Comparison of ENCODE assay signal across 15 cellular contexts in genomic region chr1:195697130-195697529, GRCh38.
DNase-seq lines count a peak whose midpoint lies in the region; ATAC-seq, FAIRE-seq and TF ChIP-seq lines count a peak whose summit lies in the region.
"Had no signal": no experiment of that assay in that cellular context is flagged by ENCODE, and none has a peak within 500 bp of the region (broad histone marks: within the 10 kb centered on the region; RNA-seq: fewer than 3 reads in every experiment).

No MANE protein-coding gene starts in this region.

- ATAC-seq in GM19468 (IDR thresholded peaks at IDR 0.05; ENCODE audit: extremely low read depth, unreplicated experiment), result peak; percentile 97
- ATAC-seq in HG02884 (IDR thresholded peaks at IDR 0.05; ENCODE audit: unreplicated experiment), result peak; percentile 97
- ATAC-seq in HG03439 (IDR thresholded peaks at IDR 0.05; ENCODE audit: unreplicated experiment), result peak; percentile 100
- ATAC-seq: naive thymus-derived CD4-positive, alpha-beta T cell; PC-3; stimulated activated naive B cell treated with anti-CD40 and anti-IgM and Interleukin-4, amounts not matched to agents 10 μg/mL and 1 μg/mL and 100 μg/mL, for 72 hours; T-helper 17 cell had no signal

- BruUV-seq in Calu3 (replicated peaks; lab: Mats Ljungman, UMichigan), result no TSS peak

- intact Hi-C loops in Calu3 (cut with micrococcal nuclease; ENCODE audit: unreplicated experiment), result no loop called here

- no peaks in the 10 kb centered on the region for H3K36me3 Mint-ChIP-seq in Calu3 (ENCODE audit: insufficient read depth, unreplicated experiment)
- H3K36me3 Mint-ChIP-seq: naive thymus-derived CD4-positive, alpha-beta T cell; stimulated activated naive B cell treated with anti-CD40 and anti-IgM and Interleukin-4, amounts not matched to agents 10 μg/mL and 1 μg/mL and 100 μg/mL, for 72 hours had no signal

- no peak overlapping the region for H3K27ac Mint-ChIP-seq in Calu3 (ENCODE audit: unreplicated experiment)
- H3K27ac Mint-ChIP-seq: naive thymus-derived CD4-positive, alpha-beta T cell; stimulated activated naive B cell treated with anti-CD40 and anti-IgM and Interleukin-4, amounts not matched to agents 10 μg/mL and 1 μg/mL and 100 μg/mL, for 72 hours; T-helper 17 cell had no signal

- no peaks in the 10 kb centered on the region for H3K4me1 Mint-ChIP-seq in Calu3 (ENCODE audit: low read depth, unreplicated experiment)
- H3K4me1 Mint-ChIP-seq: naive thymus-derived CD4-positive, alpha-beta T cell; stimulated activated naive B cell treated with anti-CD40 and anti-IgM and Interleukin-4, amounts not matched to agents 10 μg/mL and 1 μg/mL and 100 μg/mL, for 72 hours; T-helper 17 cell had no signal

- H3K9me3 Mint-ChIP-seq in Calu3 (ENCODE audit: low read depth, unreplicated experiment), result no peaks in the 10 kb centered on the region
- H3K9me3 Mint-ChIP-seq: stimulated activated naive B cell treated with anti-CD40 and anti-IgM and Interleukin-4, amounts not matched to agents 10 μg/mL and 1 μg/mL and 100 μg/mL, for 72 hours had no signal

- CTCF ChIA-PET in Calu3 (lab: Charles Lee), result no interaction called here

- no peak for TF ChIP-seq CTCF in Calu3 (IDR thresholded peaks at IDR 0.05; ENCODE audit: unreplicated experiment)

- FAIRE-seq in GM18507 (lab: Jason Lieb, UNC), result peak; percentile 33

- no peaks in the 10 kb centered on the region for H3K27me3 Mint-ChIP-seq in Calu3 (ENCODE audit: unreplicated experiment)
- H3K27me3 Mint-ChIP-seq: naive thymus-derived CD4-positive, alpha-beta T cell; stimulated activated naive B cell treated with anti-CD40 and anti-IgM and Interleukin-4, amounts not matched to agents 10 μg/mL and 1 μg/mL and 100 μg/mL, for 72 hours; T-helper 17 cell had no signal

- DNase-seq in GM18507 (ENCODE audit: extremely low spot score, insufficient read length, low read depth) (peak; percentile 1), epidermal melanocyte (ENCODE audit: insufficient read length, low spot score) (no peak), NCI-H128 (lab: John Stamatoyannopoulos, UW; ENCODE audit: unreplicated experiment) (no peak), T-helper 1 cell (no peak), Calu3 (no peak)
- DNase-seq: DMS79; naive thymus-derived CD4-positive, alpha-beta T cell; PC-3; retina; stimulated activated CD4-positive, alpha-beta T cell treated with anti-CD3 and anti-CD28 coated beads, Interleukin-2, amount 100 ng/mL, for 48 hours; stimulated activated naive B cell treated with anti-CD40 and anti-IgM and Interleukin-4, amounts not matched to agents 10 μg/mL and 1 μg/mL and 100 μg/mL, for 72 hours; T-helper 17 cell had no signal

- H3K4me3 Mint-ChIP-seq in Calu3 (ENCODE audit: low read depth, unreplicated experiment), result no peak overlapping the region
- H3K4me3 Mint-ChIP-seq: naive thymus-derived CD4-positive, alpha-beta T cell; stimulated activated naive B cell treated with anti-CD40 and anti-IgM and Interleukin-4, amounts not matched to agents 10 μg/mL and 1 μg/mL and 100 μg/mL, for 72 hours; T-helper 17 cell had no signal
